In genomic region chr9:92328225-92328624, GRCh38 we compare ENCODE assay signal across 8 cellular contexts. TPM values are rescaled to one million over a fixed set of nuclear protein-coding genes. Genes with fewer than 3 reads are reported as not detected.
DNase-seq lines count a peak whose midpoint lies in the region; ATAC-seq, FAIRE-seq and TF ChIP-seq lines count a peak whose summit lies in the region.
"Had no signal": no experiment of that assay in that cellular context is flagged by ENCODE, and none has a peak within 500 bp of the region (broad histone marks: within the 10 kb centered on the region; RNA-seq: fewer than 3 reads in every experiment).

No MANE protein-coding gene starts in this region.

- H3K36me3 Mint-ChIP-seq in astrocyte (ENCODE audit: low read depth, unreplicated experiment) (no peaks in the 10 kb centered on the region), neural progenitor cell (no peaks in the 10 kb centered on the region)

- peaks cover 21% of the 10 kb centered on the region for H3K79me2 ChIP-seq in astrocyte (ENCODE audit: insufficient read depth, low read length)
- peaks cover 24% of the 10 kb centered on the region for H3K79me2 ChIP-seq in neural progenitor cell (ENCODE audit: low read depth)

- DNase-seq in GM10248 (ENCODE audit: extremely low spot score) (peak; percentile 26), MV-4-11 (lab: John Stamatoyannopoulos, UW) (peak; percentile 33), astrocyte (ENCODE audit: low read depth) (peak; percentile 47), neural progenitor cell (ENCODE audit: low spot score) (peak; percentile 16), mesenteric fat pad (ENCODE audit: low spot score) (no peak), esophagus squamous epithelium (lab: John Stamatoyannopoulos, UW) (no peak)

- no peaks in the 10 kb centered on the region for H4K20me1 ChIP-seq in astrocyte (ENCODE audit: insufficient read depth, low read length)
- no peaks in the 10 kb centered on the region for H4K20me1 ChIP-seq in neural progenitor cell (ENCODE audit: low read depth)

- H3K27ac Mint-ChIP-seq in astrocyte (ENCODE audit: unreplicated experiment): no peak overlapping the region
- no peak overlapping the region for H3K27ac Mint-ChIP-seq in neural progenitor cell

- no peak overlapping the region for H3K9ac ChIP-seq in astrocyte (ENCODE audit: low read length)
- H3K9ac ChIP-seq in neural progenitor cell: no peak overlapping the region

- H3K36me3 ChIP-seq in astrocyte (ENCODE audit: insufficient read depth, low read length) (peaks cover under 1% of the 10 kb centered on the region), neural progenitor cell (no peaks in the 10 kb centered on the region), esophagus squamous epithelium (peaks cover 0 to 6% (median 0%) of the 10 kb centered on the region in 3 donors)

- no peak for FAIRE-seq in astrocyte (lab: Jason Lieb, UNC)
- FAIRE-seq: islet of Langerhans had no signal

- H3K4me3 ChIP-seq in astrocyte (ENCODE audit: insufficient read depth, low read depth, low read length) (no peak overlapping the region), neural progenitor cell (no peak overlapping the region), esophagus squamous epithelium (no peak overlapping the region)

- H3K9me3 Mint-ChIP-seq in astrocyte (ENCODE audit: unreplicated experiment) (no peaks in the 10 kb centered on the region), neural progenitor cell (no peaks in the 10 kb centered on the region)

- no peaks in the 10 kb centered on the region for H3K27me3 ChIP-seq in astrocyte (ENCODE audit: insufficient read depth, low read length)
- no peaks in the 10 kb centered on the region for H3K27me3 ChIP-seq in neural progenitor cell
- no peaks in the 10 kb centered on the region for H3K27me3 ChIP-seq in esophagus squamous epithelium

- ATAC-seq in GM21447 (IDR thresholded peaks at IDR 0.05; ENCODE audit: unreplicated experiment): no peak

- intact Hi-C loops in esophagus squamous epithelium (cut with DNase I): no loop called here

- peaks cover 15% of the 10 kb centered on the region for H3K4me1 ChIP-seq in astrocyte (ENCODE audit: insufficient read depth, low read length)
- peaks cover 15% of the 10 kb centered on the region for H3K4me1 ChIP-seq in neural progenitor cell
- peaks cover 15 to 38% (median 15%) of the 10 kb centered on the region in 3 donors for H3K4me1 ChIP-seq in esophagus squamous epithelium

- H3K4me3 Mint-ChIP-seq in astrocyte (ENCODE audit: unreplicated experiment) (no peak overlapping the region), neural progenitor cell (no peak overlapping the region)

- H3K27me3 Mint-ChIP-seq in astrocyte (ENCODE audit: low read depth, unreplicated experiment): no peaks in the 10 kb centered on the region
- H3K27me3 Mint-ChIP-seq in neural progenitor cell (ENCODE audit: insufficient read depth, low read depth): no peaks in the 10 kb centered on the region

- POLR2A ChIA-PET in GM10248 (lab: Yijun Ruan, JAX): no interaction called here

- H3K4me2 ChIP-seq in astrocyte (ENCODE audit: low read length) (no peak overlapping the region), neural progenitor cell (no peak overlapping the region)

- no peaks in the 10 kb centered on the region for H3K9me3 ChIP-seq in astrocyte (ENCODE audit: insufficient read depth, low read depth, low read length)
- no peaks in the 10 kb centered on the region for H3K9me3 ChIP-seq in neural progenitor cell (ENCODE audit: low read depth)
- H3K9me3 ChIP-seq in esophagus squamous epithelium: no peaks in the 10 kb centered on the region

- 34 to 42% methylated on average over 2 of the region's 2 CpGs for WGBS in esophagus squamous epithelium, 2 donors

- no peak overlapping the region for H3K27ac ChIP-seq in astrocyte (ENCODE audit: low read depth, low read length)
- H3K27ac ChIP-seq in neural progenitor cell: no peak overlapping the region
- no peak overlapping the region for H3K27ac ChIP-seq in esophagus squamous epithelium

- no peak overlapping the region for H2AFZ ChIP-seq in astrocyte (ENCODE audit: low read depth, low read length)
- H2AFZ ChIP-seq in neural progenitor cell (replicated peaks): no peak overlapping the region

- CTCF ChIA-PET in GM10248 (lab: Yijun Ruan, JAX): interaction anchor here (0.7 to 1.7 kb wide), 10 partner anchors 8 to 463 kb away, joined by 3 to 16 read pairs (median 3); no protein-coding TSS in a partner anchor

- H3K4me1 Mint-ChIP-seq in astrocyte (ENCODE audit: low read depth, unreplicated experiment) (peaks cover 4% of the 10 kb centered on the region), neural progenitor cell (peaks cover 20% of the 10 kb centered on the region)

- peaks cover 4% of the 10 kb centered on the region for H3F3A ChIP-seq in neural progenitor cell (ENCODE audit: low read depth)

- peak; percentile 9 for TF ChIP-seq CTCF in GM10248 (IDR thresholded peaks at IDR 0.05; ENCODE audit: control extremely low read depth, extremely low read depth, low read depth, missing control alignments)
- peak; percentile 37 for TF ChIP-seq CTCF in astrocyte (IDR thresholded peaks at IDR 0.05; ENCODE audit: insufficient read depth, low read depth, low read length)
- TF ChIP-seq CTCF in neural progenitor cell (IDR thresholded peaks at IDR 0.05): peak; percentile 24
- TF ChIP-seq CTCF in esophagus squamous epithelium (IDR thresholded peaks at IDR 0.05): peak in 2 of 6 experiments; percentile 14 to 41

- TF ChIP-seq POLR2A in esophagus squamous epithelium (IDR thresholded peaks at IDR 0.05): no peak

RNA-seq across cellular contexts. Expression of gene CENPP, which starts 2.5 kb away (rescaled TPM):
- total RNA-seq in astrocyte: 1.9 and 2.0 TPM in 2 replicates
- total RNA-seq in neural progenitor cell (ENCODE audit: low replicate concordance): 5.5 and 10.7 TPM in 2 replicates
- total RNA-seq in mesenteric fat pad: 4.0 TPM
- total RNA-seq in esophagus squamous epithelium: 10 to 100 TPM in 1 of 4 donors, 1 to 10 TPM in 3; 6.0 to 10.7 (median 7.5) TPM

RNA-seq across cellular contexts. Expression of gene NOL8, which starts 3.1 kb away (rescaled TPM):
- total RNA-seq in astrocyte (29.9 and 33.1 TPM in 2 replicates), neural progenitor cell (ENCODE audit: low replicate concordance) (15.2 and 21.0 TPM in 2 replicates), mesenteric fat pad (28.7 TPM), esophagus squamous epithelium (10 to 100 TPM; 20.7 to 52.3 (median 37.2) TPM)

RNA-seq across cellular contexts. Expression of gene IARS1, which starts 34.7 kb away (rescaled TPM):
- total RNA-seq in astrocyte (226 and 232 TPM in 2 replicates), neural progenitor cell (ENCODE audit: low replicate concordance) (180 and 260 TPM in 2 replicates), mesenteric fat pad (96.7 TPM), esophagus squamous epithelium (100 to 1,000 TPM in 2 of 4 donors, 10 to 100 TPM in 2; 56.8 to 136 (median 91.2) TPM)

Comparison
In these comparisons a context has a peak if more than half of its experiments do, and no peak if none do; other contexts are left out.
1. DNase-seq: peak in GM10248 (single experiment), MV-4-11 (single experiment), astrocyte (single experiment) and neural progenitor cell (single experiment); none in mesenteric fat pad (single experiment) and esophagus squamous epithelium (single experiment).